ENCODE assay signal across 9 cellular contexts in genomic region chr5:172412724-172413260, GRCh38. TPM values are rescaled to one million over a fixed set of nuclear protein-coding genes. Genes with fewer than 3 reads are reported as not detected.
DNase-seq lines count a peak whose midpoint lies in the region; ATAC-seq and TF ChIP-seq lines count a peak whose summit lies in the region.
"Had no signal": no experiment of that assay in that cellular context is flagged by ENCODE, and none has a peak within 500 bp of the region (broad histone marks: within the 10 kb centered on the region; RNA-seq: fewer than 3 reads in every experiment).

No MANE protein-coding gene starts in this region.

- H3K4me1 ChIP-seq in sigmoid colon: peaks cover 2 to 72% (median 68%) of the 10 kb centered on the region in 4 donors
- H3K4me1 ChIP-seq in CD8-positive, alpha-beta memory T cell (ENCODE audit: insufficient read depth, low read length): no peaks in the 10 kb centered on the region

- peaks cover 0 to 5% (median 0%) of the 10 kb centered on the region in 5 donors for H3K9me3 Mint-ChIP-seq in CD8-positive, alpha-beta memory T cell
- no peaks in the 10 kb centered on the region for H3K9me3 Mint-ChIP-seq in stimulated activated effector memory CD8-positive, alpha-beta T cell treated with anti-CD3 and anti-CD28 coated beads, Interleukin-12 subunit alpha, Interleukin-12 subunit beta, amount 100 ng/mL, for 72 hours

- TF ChIP-seq POLR2A in sigmoid colon (IDR thresholded peaks at IDR 0.05): no peak

- no peak overlapping the region for H3K27ac Mint-ChIP-seq in CD8-positive, alpha-beta memory T cell
- no peak overlapping the region for H3K27ac Mint-ChIP-seq in stimulated activated effector memory CD8-positive, alpha-beta T cell treated with anti-CD3 and anti-CD28 coated beads, Interleukin-12 subunit alpha, Interleukin-12 subunit beta, amount 100 ng/mL, for 72 hours

- peak overlapping the region; percentile 79 to 96 (median 86) for H3K27ac ChIP-seq in sigmoid colon
- H3K27ac ChIP-seq in CD8-positive, alpha-beta memory T cell (ENCODE audit: low read depth, low read length): no peak overlapping the region
- H3K27ac ChIP-seq: KMS-11 had no signal

- H3K36me3 ChIP-seq in sigmoid colon: no peaks in the 10 kb centered on the region
- H3K36me3 ChIP-seq in CD8-positive, alpha-beta memory T cell (ENCODE audit: insufficient read depth, low read length): no peaks in the 10 kb centered on the region

- POLR2A ChIA-PET in CD8-positive, alpha-beta memory T cell (lab: Charles Lee): no interaction called here

- H3K27me3 Mint-ChIP-seq in CD8-positive, alpha-beta memory T cell: peaks cover 18 to 26% of the 10 kb centered on the region in 2 donors

- WGBS in sigmoid colon, 2 donors: 60 to 77% methylated on average over 13 of the region's 13 CpGs

- no peak overlapping the region for H3K4me3 Mint-ChIP-seq in CD8-positive, alpha-beta memory T cell
- H3K4me3 Mint-ChIP-seq in stimulated activated effector memory CD8-positive, alpha-beta T cell treated with anti-CD3 and anti-CD28 coated beads, Interleukin-12 subunit alpha, Interleukin-12 subunit beta, amount 100 ng/mL, for 72 hours: no peak overlapping the region

- intact Hi-C loops in sigmoid colon (cut with DNase I): loop anchor here (2.0 kb wide), 1 partner anchor 40 kb away; no protein-coding TSS in a partner anchor

- DNase-seq in H4 (ENCODE audit: low spot score) (peak; percentile 89), SKM-1 treated with dmso at 0.1 percent for 144 hours (lab: John Stamatoyannopoulos, UW; ENCODE audit: unreplicated experiment) (peak; percentile 82), fibroblast of the conjunctiva (ENCODE audit: low read depth) (peak; percentile 96), sigmoid colon (peak; percentile 96)
- no peak for DNase-seq in CD8-positive, alpha-beta memory T cell
- DNase-seq in stimulated activated effector memory CD8-positive, alpha-beta T cell treated with anti-CD3 and anti-CD28 coated beads, Interleukin-12 subunit alpha, Interleukin-12 subunit beta, amount 100 ng/mL, for 72 hours (ENCODE audit: low spot score in 2 of 2): no peak

- no peaks in the 10 kb centered on the region for H3K27me3 ChIP-seq in sigmoid colon
- H3K27me3 ChIP-seq in CD8-positive, alpha-beta memory T cell (ENCODE audit: insufficient read depth, low read length, poor library complexity, severe bottlenecking): no peaks in the 10 kb centered on the region

- TF ChIP-seq EP300 in sigmoid colon (IDR thresholded peaks at IDR 0.05): peak; percentile 30 to 85 (median 56)

- TF ChIP-seq CTCF in sigmoid colon (IDR thresholded peaks at IDR 0.05): no peak

- H3K9me3 ChIP-seq in sigmoid colon: no peaks in the 10 kb centered on the region
- H3K9me3 ChIP-seq in CD8-positive, alpha-beta memory T cell (ENCODE audit: low read length): no peaks in the 10 kb centered on the region

- no peak overlapping the region for H3K4me3 ChIP-seq in sigmoid colon
- H3K4me3 ChIP-seq in CD8-positive, alpha-beta memory T cell (ENCODE audit: low read length): no peak overlapping the region

- CTCF ChIA-PET in CD8-positive, alpha-beta memory T cell (lab: Charles Lee): no interaction called here

- H3K36me3 Mint-ChIP-seq in CD8-positive, alpha-beta memory T cell: no peaks in the 10 kb centered on the region
- no peaks in the 10 kb centered on the region for H3K36me3 Mint-ChIP-seq in stimulated activated effector memory CD8-positive, alpha-beta T cell treated with anti-CD3 and anti-CD28 coated beads, Interleukin-12 subunit alpha, Interleukin-12 subunit beta, amount 100 ng/mL, for 72 hours

- H3K4me1 Mint-ChIP-seq in CD8-positive, alpha-beta memory T cell: no peaks in the 10 kb centered on the region
- H3K4me1 Mint-ChIP-seq in stimulated activated effector memory CD8-positive, alpha-beta T cell treated with anti-CD3 and anti-CD28 coated beads, Interleukin-12 subunit alpha, Interleukin-12 subunit beta, amount 100 ng/mL, for 72 hours: peaks cover 20% of the 10 kb centered on the region

- ATAC-seq in GM19351 (IDR thresholded peaks at IDR 0.05; ENCODE audit: unreplicated experiment): no peak
- ATAC-seq in stimulated activated effector memory CD8-positive, alpha-beta T cell treated with anti-CD3 and anti-CD28 coated beads, Interleukin-12 subunit alpha, Interleukin-12 subunit beta, amount 100 ng/mL, for 72 hours: no peak
- no peak for ATAC-seq in HG03095 (IDR thresholded peaks at IDR 0.05; ENCODE audit: unreplicated experiment)

RNA-seq across cellular contexts. Expression of gene SH3PXD2B, which starts 41.5 kb away (rescaled TPM):
- total RNA-seq in H4 (2014; rRNA removed; shearing (Covaris generic)): 7.7 and 9.4 TPM in 2 replicates
- total RNA-seq in sigmoid colon: 10 to 100 TPM; 19.3 to 45.7 (median 20.9) TPM
- polyA plus RNA-seq in sigmoid colon: 1 to 10 TPM; 3.6 to 9.2 (median 3.9) TPM
- total RNA-seq in CD8-positive, alpha-beta memory T cell: under 1 TPM; 0.09 to 0.15 TPM
- not detected for polyA plus RNA-seq in CD8-positive, alpha-beta memory T cell

Comparison
In these comparisons a context has a peak if more than half of its experiments do, and no peak if none do; other contexts are left out.
1. DNase-seq: peak in H4 (single experiment), SKM-1 treated with dmso at 0.1 percent for 144 hours (single experiment), fibroblast of the conjunctiva (single experiment) and sigmoid colon (single experiment); none in CD8-positive, alpha-beta memory T cell (0 of 5) and stimulated activated effector memory CD8-positive, alpha-beta T cell treated with anti-CD3 and anti-CD28 coated beads, Interleukin-12 subunit alpha, Interleukin-12 subunit beta, amount 100 ng/mL, for 72 hours (0 of 2).